23 cellular contexts compared by ENCODE assay signal in the genomic region with DNA sequence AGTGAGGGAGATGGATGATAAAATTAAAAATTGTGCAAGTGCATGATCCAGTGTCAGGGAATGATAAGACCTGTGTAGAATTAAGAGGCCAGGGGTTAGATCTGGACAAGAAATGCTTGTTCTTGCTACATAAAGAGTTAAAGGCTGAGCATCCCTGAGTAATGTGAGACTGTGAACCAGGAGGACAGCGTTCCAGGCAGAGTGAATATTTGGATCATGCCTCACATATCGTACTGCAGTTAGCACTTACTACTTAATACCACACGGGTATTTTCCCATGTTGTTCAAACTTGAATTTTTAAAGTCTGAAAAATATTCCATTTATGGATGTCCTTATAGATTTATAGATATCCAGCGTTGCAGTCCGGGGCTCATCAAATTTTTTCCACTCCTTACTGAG.
DNase-seq lines count a peak whose midpoint lies in the region; ATAC-seq and TF ChIP-seq lines count a peak whose summit lies in the region.
"Had no signal": no experiment of that assay in that cellular context is flagged by ENCODE, and none has a peak within 500 bp of the region (broad histone marks: within the 10 kb centered on the region; RNA-seq: fewer than 3 reads in every experiment).

No MANE protein-coding gene starts in this region.

- TF ChIP-seq EP300 in esophagus muscularis mucosa (IDR thresholded peaks at IDR 0.05), result no peak

- TF ChIP-seq POLR2A in esophagus muscularis mucosa (IDR thresholded peaks at IDR 0.05; ENCODE audit: low read depth), result no peak

- 50% methylated on average over 5 of the region's 5 CpGs for WGBS in esophagus muscularis mucosa

- no peaks in the 10 kb centered on the region for H3K36me3 ChIP-seq in esophagus muscularis mucosa
- H3K36me3 ChIP-seq: BLaER1 treated with 17β-estradiol and CSF1 and Interleukin-3, amounts not matched to agents 10 nM and 100 nM; SJCRH30 had no signal

- intact Hi-C loops in esophagus muscularis mucosa (cut with DNase I), result no loop called here

- DNase-seq in EH (ENCODE audit: low read depth), result peak; percentile 54
- peak; percentile 29 for DNase-seq in LHCN-M2 (ENCODE audit: low read depth)
- DNase-seq in esophagus muscularis mucosa (ENCODE audit: extremely low spot score), result peak; percentile 45
- DNase-seq in skeletal muscle cell (ENCODE audit: low read depth), result peak; percentile 16
- DNase-seq in kidney tubule cell (ENCODE audit: low spot score), result no peak
- DNase-seq in T-helper 9 cell, result no peak
- DNase-seq in stimulated activated CD8-positive, alpha-beta memory T cell treated with anti-CD3 and anti-CD28 coated beads, Interleukin-4, amount 100 ng/mL, for 48 hours, result no peak
- DNase-seq: ACHN; CD8-positive, alpha-beta memory T cell; GOT3; KG1; NCI-H1436 treated with DMSO at 0.1 percent for 48 hours; NCI-H2029 treated with DMSO at 0.1 percent for 48 hours; NCI-H2171 treated with DMSO at 0.1 percent for 48 hours; NCI-H510A; NCI-H82; PC-3; SJCRH30; SW 1271 had no signal

- no peaks in the 10 kb centered on the region for H3K4me1 ChIP-seq in esophagus muscularis mucosa
- H3K4me1 ChIP-seq: BLaER1 treated with 17β-estradiol and CSF1 and Interleukin-3, amounts not matched to agents 10 nM and 100 nM had no signal

- H3K27ac ChIP-seq in esophagus muscularis mucosa (replicated peaks in 1 of 4), result no peak overlapping the region
- H3K27ac ChIP-seq: BLaER1 treated with 17β-estradiol and CSF1 and Interleukin-3, amounts not matched to agents 10 nM and 100 nM; RWPE1; SJCRH30 had no signal

- H3K27me3 ChIP-seq in esophagus muscularis mucosa, result no peaks in the 10 kb centered on the region
- H3K27me3 ChIP-seq: BLaER1 treated with 17β-estradiol and CSF1 and Interleukin-3, amounts not matched to agents 10 nM and 100 nM; SJCRH30 had no signal

- TF ChIP-seq CTCF in esophagus muscularis mucosa (IDR thresholded peaks at IDR 0.05), result no peak

- no peak overlapping the region for H3K4me3 ChIP-seq in esophagus muscularis mucosa
- H3K4me3 ChIP-seq in skeletal muscle cell (ENCODE audit: low read depth, low read length), result no peak overlapping the region
- H3K4me3 ChIP-seq: BLaER1 treated with 17β-estradiol and CSF1 and Interleukin-3, amounts not matched to agents 10 nM and 100 nM; GM12878; SJCRH30 had no signal

- H3K9me3 ChIP-seq in esophagus muscularis mucosa, result no peaks in the 10 kb centered on the region
- H3K9me3 ChIP-seq: BLaER1 treated with 17β-estradiol and CSF1 and Interleukin-3, amounts not matched to agents 10 nM and 100 nM; SJCRH30 had no signal

- no peak for ATAC-seq in GM21390 (IDR thresholded peaks at IDR 0.05; ENCODE audit: unreplicated experiment)
- ATAC-seq: GM12878, PC-3 had no signal

Comparison
In these comparisons a context has a peak if more than half of its experiments do, and no peak if none do; other contexts are left out.
1. DNase-seq: peak in EH (single experiment), LHCN-M2 (single experiment), esophagus muscularis mucosa (single experiment) and skeletal muscle cell (single experiment); none in kidney tubule cell (single experiment), T-helper 9 cell (single experiment) and stimulated activated CD8-positive, alpha-beta memory T cell treated with anti-CD3 and anti-CD28 coated beads, Interleukin-4, amount 100 ng/mL, for 48 hours (single experiment).